Comparison of ENCODE assay signal across 11 cellular contexts in genomic region chr2:171531291-171531690, GRCh38. TPM values are rescaled to one million over a fixed set of nuclear protein-coding genes. Genes with fewer than 3 reads are reported as not detected.
A peak's percentile ranks its signal among the peaks of the same experiment; 100 is the strongest.
DNase-seq lines count a peak whose midpoint lies in the region; ATAC-seq and TF ChIP-seq lines count a peak whose summit lies in the region.
"Had no signal": no experiment of that assay in that cellular context is flagged by ENCODE, and none has a peak within 500 bp of the region (broad histone marks: within the 10 kb centered on the region; RNA-seq: fewer than 3 reads in every experiment).

No MANE protein-coding gene starts in this region.

- peaks cover 6% of the 10 kb centered on the region for H3K9me3 Mint-ChIP-seq in activated T-cell treated with anti-CD3 and anti-CD28 coated beads, Interleukin-2, amount 50 U/mL, for 4 hours

- H3K36me3 Mint-ChIP-seq in activated T-cell treated with anti-CD3 and anti-CD28 coated beads, Interleukin-2, amount 50 U/mL, for 4 hours (ENCODE audit: insufficient read depth), result no peaks in the 10 kb centered on the region
- H3K36me3 Mint-ChIP-seq: CD4-positive, CD25-positive, alpha-beta regulatory T cell had no signal

- H3K36me3 ChIP-seq in OCI-LY3 (replicated peaks; ENCODE audit: low read depth, low read length) (peaks cover 10% of the 10 kb centered on the region), fibroblast of lung (ENCODE audit: control insufficient read depth, insufficient read depth, low read length) (no peaks in the 10 kb centered on the region), parathyroid adenoma (ENCODE audit: control insufficient read depth, insufficient read depth, low read length) (no peaks in the 10 kb centered on the region)

- H3K27me3 Mint-ChIP-seq in activated T-cell treated with anti-CD3 and anti-CD28 coated beads, Interleukin-2, amount 50 U/mL, for 4 hours (ENCODE audit: low read depth), result peaks cover 24% of the 10 kb centered on the region

- in situ Hi-C loops in Caki2 (cut with HindIII; ENCODE audit: low pct_unique_long_range_greater_than_20kb, low sequenced_read_pairs), result no loop called here

- no peaks in the 10 kb centered on the region for H3K4me1 Mint-ChIP-seq in activated T-cell treated with anti-CD3 and anti-CD28 coated beads, Interleukin-2, amount 50 U/mL, for 4 hours (ENCODE audit: low read depth)
- H3K4me1 Mint-ChIP-seq: activated CD4-positive, alpha-beta T cell treated with anti-CD3 and anti-CD28 coated beads, Interleukin-2, amount 10 ng/mL, durations not matched to agents 24 days and 14 days; CD4-positive, CD25-positive, alpha-beta regulatory T cell had no signal

- ATAC-seq in activated T-cell treated with anti-CD3 and anti-CD28 coated beads, Interleukin-2, amount 50 U/mL, for 4 hours, result no peak
- no peak for ATAC-seq in GM19397 (IDR thresholded peaks at IDR 0.05; ENCODE audit: unreplicated experiment)

- no peaks in the 10 kb centered on the region for H3K79me2 ChIP-seq in OCI-LY3 (ENCODE audit: low read length)
- peaks cover 36% of the 10 kb centered on the region for H3K79me2 ChIP-seq in fibroblast of lung (ENCODE audit: control insufficient read depth, insufficient read depth, low read length)
- no peaks in the 10 kb centered on the region for H3K79me2 ChIP-seq in parathyroid adenoma

- no peak overlapping the region for H3K4me3 Mint-ChIP-seq in activated T-cell treated with anti-CD3 and anti-CD28 coated beads, Interleukin-2, amount 50 U/mL, for 4 hours
- H3K4me3 Mint-ChIP-seq: activated CD4-positive, alpha-beta T cell treated with anti-CD3 and anti-CD28 coated beads, Interleukin-2, amount 10 ng/mL, durations not matched to agents 24 days and 14 days; CD4-positive, CD25-positive, alpha-beta regulatory T cell had no signal

- H3K4me3 ChIP-seq in OCI-LY3 (ENCODE audit: low read length) (0 out of 2 replicates have a peak overlapping the region, but pooled peaks have one; percentile 10), fibroblast of lung (replicated peaks in 1 of 4; ENCODE audit: control extremely low read depth in 1 of 4, insufficient read depth in 1 of 4, low read depth in 3 of 4, low read length in 4 of 4) (peak overlapping the region in 3 of 4 experiments; percentile 13 to 34 (median 17)), parathyroid adenoma (ENCODE audit: low read depth, low read length) (no peak overlapping the region)

- H3K9ac ChIP-seq in OCI-LY3 (ENCODE audit: low read length), result no peak overlapping the region
- no peak overlapping the region for H3K9ac ChIP-seq in fibroblast of lung (ENCODE audit: insufficient read depth, low read length)
- no peak overlapping the region for H3K9ac ChIP-seq in parathyroid adenoma

- 0 out of 2 replicates have a peak, but pooled peaks cover 6% of the 10 kb centered on the region for H4K20me1 ChIP-seq in OCI-LY3 (ENCODE audit: insufficient read depth, low read length)
- no peaks in the 10 kb centered on the region for H4K20me1 ChIP-seq in fibroblast of lung (ENCODE audit: control insufficient read depth, extremely low read depth, insufficient read depth, low read length)

- H3K4me1 ChIP-seq in OCI-LY3 (ENCODE audit: low read length), result peaks cover 20% of the 10 kb centered on the region
- peaks cover 6% of the 10 kb centered on the region for H3K4me1 ChIP-seq in fibroblast of lung (ENCODE audit: control insufficient read depth, extremely low read depth, insufficient read depth, low read length)
- H3K4me1 ChIP-seq in parathyroid adenoma, result no peaks in the 10 kb centered on the region

- TF ChIP-seq CTCF in OCI-LY3 (IDR thresholded peaks at IDR 0.05; ENCODE audit: low read depth, low read length), result no peak
- no peak for TF ChIP-seq CTCF in fibroblast of lung (conservative IDR thresholded peaks at IDR 0.05 in 1 of 2, IDR thresholded peaks at IDR 0.05 in 1 of 2; ENCODE audit: low read depth in 1 of 2, low read length in 2 of 2)
- TF ChIP-seq CTCF in parathyroid adenoma (IDR thresholded peaks at IDR 0.05), result no peak

- H3K4me2 ChIP-seq in OCI-LY3 (ENCODE audit: low read length) (peak overlapping the region; percentile 63), fibroblast of lung (ENCODE audit: extremely low read depth, insufficient read depth, low read length) (peak overlapping the region; percentile 83), parathyroid adenoma (ENCODE audit: low read length) (no peak overlapping the region)

- no peak overlapping the region for H3K27ac ChIP-seq in OCI-LY3 (ENCODE audit: low read length)
- H3K27ac ChIP-seq in fibroblast of lung (ENCODE audit: insufficient read depth, low read length), result peak overlapping the region; percentile 49
- no peak overlapping the region for H3K27ac ChIP-seq in parathyroid adenoma

- DNase-seq in Caki2 (ENCODE audit: low read depth), result peak; percentile 14
- DNase-seq in fibroblast of lung (ENCODE audit: low read depth in 2 of 2), result peak; percentile 81 to 86
- DNase-seq in NCI-H1436 (lab: John Stamatoyannopoulos, UW), result no peak
- no peak for DNase-seq in activated T-cell treated with anti-CD3 and anti-CD28 coated beads, Interleukin-2, amount 50 U/mL, for 4 hours
- DNase-seq in GM03348 (ENCODE audit: low spot score), result no peak
- DNase-seq: activated CD4-positive, alpha-beta T cell treated with anti-CD3 and anti-CD28 coated beads, Interleukin-2, amount 10 ng/mL, durations not matched to agents 24 days and 14 days; CD4-positive, CD25-positive, alpha-beta regulatory T cell; NCI-H2029 treated with DMSO at 0.1 percent for 48 hours had no signal

- H3K27me3 ChIP-seq in OCI-LY3 (ENCODE audit: low read depth, low read length) (no peaks in the 10 kb centered on the region), fibroblast of lung (ENCODE audit: control insufficient read depth, insufficient read depth, low read length) (no peaks in the 10 kb centered on the region), parathyroid adenoma (ENCODE audit: control insufficient read depth, insufficient read depth, low read length) (no peaks in the 10 kb centered on the region)

- H2AFZ ChIP-seq in OCI-LY3 (ENCODE audit: low read depth, low read length), result no peak overlapping the region
- no peak overlapping the region for H2AFZ ChIP-seq in fibroblast of lung (ENCODE audit: low read length)
- peak overlapping the region; percentile 1 for H2AFZ ChIP-seq in parathyroid adenoma

- peaks cover 6% of the 10 kb centered on the region; the same call in 1 of the 2 replicates for H3K9me3 ChIP-seq in OCI-LY3 (ENCODE audit: insufficient read depth, low read length)
- H3K9me3 ChIP-seq in fibroblast of lung (ENCODE audit: control insufficient read depth, insufficient read depth, low read depth, low read length), result no peaks in the 10 kb centered on the region
- H3K9me3 ChIP-seq in parathyroid adenoma (ENCODE audit: control insufficient read depth, low read length), result no peaks in the 10 kb centered on the region

RNA-seq across cellular contexts. Expression of gene CYBRD1, which starts 9.0 kb away (rescaled TPM):
- not detected in 2 replicates for total RNA-seq in Caki2 (2014; rRNA removed; shearing (Covaris generic); ENCODE audit: low replicate concordance)
- total RNA-seq in fibroblast of lung, result 227 and 334 TPM in 2 replicates
- 132 and 250 TPM in 2 replicates for polyA plus RNA-seq in fibroblast of lung
- polyA plus RNA-seq in fibroblast of lung (2012), result 67.7 and 108 TPM in 2 replicates
- polyA minus RNA-seq in fibroblast of lung (ENCODE audit: low replicate concordance), result 111 and 159 TPM in 2 replicates
- 1 to 10 TPM in 1 of 3 donors, under 1 TPM in 2; 0.13 to 1.6 (median 0.63) TPM for total RNA-seq in activated T-cell treated with anti-CD3 and anti-CD28 coated beads, Interleukin-2, amount 50 U/mL, for 4 hours

Comparison
In these comparisons a context has a peak if more than half of its experiments do, and no peak if none do; other contexts are left out.
1. DNase-seq: peak in Caki2 (single experiment) and fibroblast of lung (2 of 2); none in NCI-H1436 (single experiment), activated T-cell treated with anti-CD3 and anti-CD28 coated beads, Interleukin-2, amount 50 U/mL, for 4 hours (single experiment) and GM03348 (single experiment).
2. RNA of gene CYBRD1, which starts 9.0 kb away (total RNA-seq): 227 to 334 TPM in fibroblast of lung; 0.13 to 1.6 TPM in activated T-cell treated with anti-CD3 and anti-CD28 coated beads, Interleukin-2, amount 50 U/mL, for 4 hours and not detected in Caki2; every median in the first group is over 10 times any median in the second.